ENCODE assay signal across 9 cellular contexts in genomic region chr16:56608043-56608875, GRCh38. TPM values are rescaled to one million over a fixed set of nuclear protein-coding genes. Genes with fewer than 3 reads are reported as not detected.
DNase-seq lines count a peak whose midpoint lies in the region; ATAC-seq, FAIRE-seq and TF ChIP-seq lines count a peak whose summit lies in the region.
"Had no signal": no experiment of that assay in that cellular context is flagged by ENCODE, and none has a peak within 500 bp of the region (broad histone marks: within the 10 kb centered on the region; RNA-seq: fewer than 3 reads in every experiment).

TSS of gene MT2A (plus strand) at chr16:56608584. CDS start at chr16:56608656, 72 bp downstream.

- peak within 1 kb of the TSS; percentile 94 to 96 for H3K27ac ChIP-seq in kidney (ENCODE audit: low read depth in 2 of 2, low read length in 2 of 2)

- TF ChIP-seq CTCF in AG10803 (conservative IDR thresholded peaks at IDR 0.05; ENCODE audit: low read length) (no peak), kidney (IDR thresholded peaks at IDR 0.05; ENCODE audit: borderline replicate concordance, extremely low read depth, insufficient read depth) (no peak)

- DNase-seq in AG10803 (ENCODE audit: low read depth) (peak; percentile 97), NCI-H345 (lab: John Stamatoyannopoulos, UW) (peak; percentile 89), cerebellar cortex (ENCODE audit: low spot score) (peak; percentile 92), kidney (peak; percentile 98)
- peak; percentile 83 for DNase-seq in activated CD4-positive, CD25-positive, alpha-beta regulatory T cell treated with anti-CD3 and anti-CD28 coated beads, Interleukin-2, amount 50 U/mL, for 72 hours
- DNase-seq in stimulated activated CD4-positive, alpha-beta T cell treated with anti-CD3 and anti-CD28 coated beads, Interleukin-15, amount 100 ng/mL, for 24 hours: peak; percentile 95

- intact Hi-C loops in kidney (cut with DNase I): loop anchor here (10.0 kb wide), 1 partner anchor 77 kb away; the partner anchor contains the start of gene MT1X

- H3K36me3 ChIP-seq in kidney (ENCODE audit: control insufficient read depth in 1 of 2, insufficient read depth in 2 of 2, low read length in 2 of 2): no peaks in the 10 kb centered on the region

- no peak for FAIRE-seq in kidney (lab: Jason Lieb, UNC)
- FAIRE-seq: colon had no signal

- H3K9ac ChIP-seq in kidney (ENCODE audit: low read length in 2 of 2): peak within 1 kb of the TSS; percentile 68 to 81

- peak within 1 kb of the TSS; percentile 89 for H3K4me3 ChIP-seq in AG10803 (ENCODE audit: low read length)
- peak within 1 kb of the TSS; percentile 92 to 94 for H3K4me3 ChIP-seq in kidney (ENCODE audit: low read length in 2 of 2)

- peaks cover 17 to 32% of the 10 kb centered on the region in 2 donors for H3K4me1 ChIP-seq in kidney (ENCODE audit: control insufficient read depth in 1 of 2, insufficient read depth in 1 of 2, low read depth in 1 of 2, low read length in 2 of 2)

- no peaks in the 10 kb centered on the region for H3K9me3 ChIP-seq in kidney (ENCODE audit: control insufficient read depth in 1 of 2, low read length in 2 of 2)

- ATAC-seq in GM19025 (IDR thresholded peaks at IDR 0.05; ENCODE audit: low read depth, unreplicated experiment): peak; percentile 93
- ATAC-seq in HG03280 (IDR thresholded peaks at IDR 0.05; ENCODE audit: unreplicated experiment): peak; percentile 85

RNA-seq across cellular contexts. Expression of gene MT2A, which starts in this region (rescaled TPM):
- 507 TPM for total RNA-seq in kidney
- polyA plus RNA-seq in kidney (ENCODE audit: insufficient read depth, low read depth, low replicate concordance): 315 TPM

Comparison
In these comparisons a context has a peak if more than half of its experiments do, and no peak if none do; other contexts are left out.
1. Peak in every context shown above with its lines: DNase-seq, ATAC-seq, H3K4me3 ChIP-seq and H3K27ac ChIP-seq.